In the genomic region with DNA sequence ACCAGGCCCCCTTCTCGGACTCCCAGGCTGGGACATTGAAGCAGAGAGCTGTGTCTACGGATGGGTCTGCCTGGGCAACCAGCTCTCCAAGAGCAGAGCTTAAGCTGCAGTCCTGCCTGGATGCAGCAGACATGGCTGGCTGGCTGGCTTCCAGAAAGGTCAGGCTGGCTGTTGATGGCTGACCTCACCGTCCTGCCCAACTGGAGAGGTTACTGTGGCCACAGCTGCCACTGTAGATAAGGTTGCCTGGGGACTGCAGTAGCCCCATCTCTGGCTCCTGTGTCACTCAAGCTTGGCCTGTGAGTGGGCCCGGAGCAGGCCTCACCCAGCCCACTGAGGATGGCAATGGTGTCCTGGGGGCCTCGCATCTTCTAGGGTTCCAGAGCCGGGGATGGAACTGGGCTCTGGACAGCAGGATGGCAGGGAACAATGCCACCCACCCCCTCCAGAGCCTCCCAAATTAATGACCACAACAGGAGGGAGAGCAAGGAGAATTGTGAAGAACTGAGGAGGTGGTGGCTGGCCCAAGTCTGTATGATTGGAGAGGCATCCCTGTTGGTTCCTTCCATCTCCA, we compare ENCODE assay signal across 8 cellular contexts. TPM values are rescaled to one million over a fixed set of nuclear protein-coding genes. Genes with fewer than 3 reads are reported as not detected.
DNase-seq lines count a peak whose midpoint lies in the region; ATAC-seq and TF ChIP-seq lines count a peak whose summit lies in the region.

No MANE protein-coding gene starts in this region.

- no peaks in the 10 kb centered on the region for H4K20me1 ChIP-seq in SK-N-SH (ENCODE audit: insufficient read depth)

- H3K9ac ChIP-seq in SK-N-SH, result peak overlapping the region; percentile 41
- H3K9ac ChIP-seq in trophoblast cell (ENCODE audit: low read length), result no peak overlapping the region

- no peak overlapping the region for H3K4ac ChIP-seq in trophoblast cell (ENCODE audit: low read depth, low read length)

- H2BK120ac ChIP-seq in trophoblast cell (ENCODE audit: insufficient read depth, low read length, poor library complexity), result no peak overlapping the region

- intact Hi-C loops in cardiac septum (cut with DNase I), result loop anchor here (1.0 kb wide), 1 partner anchor 21 kb away; no protein-coding TSS in a partner anchor

- peak; percentile 37 for TF ChIP-seq RAD21 in SK-N-SH (IDR thresholded peaks at IDR 0.05; ENCODE audit: low read length)

- no peaks in the 10 kb centered on the region for H3K27me3 ChIP-seq in CD4-positive, CD25-positive, alpha-beta regulatory T cell (ENCODE audit: control insufficient read depth, insufficient read depth, low read length)
- H3K27me3 ChIP-seq in SK-N-SH (ENCODE audit: insufficient read depth) (no peaks in the 10 kb centered on the region), trophoblast cell (ENCODE audit: insufficient read depth, low read length) (no peaks in the 10 kb centered on the region)

- H3K4me3 ChIP-seq in CD4-positive, CD25-positive, alpha-beta regulatory T cell (ENCODE audit: low read depth, low read length), result no peak overlapping the region
- H3K4me3 ChIP-seq in SK-N-SH (ENCODE audit: low read depth in 2 of 2, low read length in 1 of 2), result no peak overlapping the region
- H3K4me3 ChIP-seq in trophoblast cell (ENCODE audit: low read depth, low read length), result no peak overlapping the region

- H3K9me2 ChIP-seq in SK-N-SH, result no peaks in the 10 kb centered on the region

- H3K4me1 ChIP-seq in CD4-positive, CD25-positive, alpha-beta regulatory T cell (ENCODE audit: control insufficient read depth, insufficient read depth, low read length, poor library complexity, severe bottlenecking), result peaks cover 30% of the 10 kb centered on the region
- H3K4me1 ChIP-seq in SK-N-SH (ENCODE audit: control insufficient read depth in 1 of 2, insufficient read depth in 2 of 2, low read depth in 1 of 2, low read length in 1 of 2) (peaks cover 13 to 36% of the 10 kb centered on the region in 2 experiments; a peak in 3 of 4 replicates), trophoblast cell (ENCODE audit: control insufficient read depth in 1 of 2, insufficient read depth in 2 of 2, low read length in 2 of 2) (peaks cover 25 to 27% of the 10 kb centered on the region in 2 experiments)

- TF ChIP-seq CTCF in SK-N-SH (IDR thresholded peaks at IDR 0.05), result no peak

- H2BK12ac ChIP-seq in trophoblast cell (ENCODE audit: low read length), result peak overlapping the region; percentile 67

- peaks cover 5% of the 10 kb centered on the region for H3F3A ChIP-seq in SK-N-SH (replicated peaks; ENCODE audit: insufficient read depth)

- H4K8ac ChIP-seq in trophoblast cell (ENCODE audit: low read depth, low read length), result peak overlapping the region; percentile 55

- H3K36me3 ChIP-seq in CD4-positive, CD25-positive, alpha-beta regulatory T cell (ENCODE audit: control insufficient read depth, insufficient read depth, low read length), result no peaks in the 10 kb centered on the region
- H3K36me3 ChIP-seq in SK-N-SH (replicated peaks in 1 of 2; ENCODE audit: control insufficient read depth in 1 of 2, insufficient read depth in 2 of 2, low read length in 1 of 2) (no peaks in the 10 kb centered on the region), trophoblast cell (ENCODE audit: control insufficient read depth in 1 of 2, insufficient read depth in 2 of 2, low read length in 2 of 2) (no peaks in the 10 kb centered on the region)

- peak overlapping the region; percentile 49 for H3K14ac ChIP-seq in trophoblast cell (ENCODE audit: low read length)

- TF ChIP-seq EP300 in SK-N-SH (IDR thresholded peaks at IDR 0.05; ENCODE audit: borderline replicate concordance in 1 of 2, low read depth in 1 of 2, low read length in 1 of 2), result peak in 1 of 2 experiments; percentile 78; a peak in 2 of 4 replicates

- peaks cover 7 to 43% (median 19%) of the 10 kb centered on the region in 4 donors for H3K4me1 Mint-ChIP-seq in CD4-positive, CD25-positive, alpha-beta regulatory T cell

- no peak overlapping the region for H3K23ac ChIP-seq in trophoblast cell (ENCODE audit: low read length)

- no peak overlapping the region for H2BK5ac ChIP-seq in trophoblast cell (ENCODE audit: low read depth, low read length, poor library complexity)

- H3K27ac Mint-ChIP-seq in CD4-positive, CD25-positive, alpha-beta regulatory T cell, result peak overlapping the region in 2 of 3 donors; percentile 51 to 67

- H3K79me2 ChIP-seq in SK-N-SH (ENCODE audit: insufficient read depth), result no peaks in the 10 kb centered on the region
- peaks cover 2% of the 10 kb centered on the region for H3K79me2 ChIP-seq in trophoblast cell (ENCODE audit: control insufficient read depth, insufficient read depth, low read length, poor library complexity)

- H3K9me3 ChIP-seq in CD4-positive, CD25-positive, alpha-beta regulatory T cell (ENCODE audit: control insufficient read depth in 2 of 2, low read length in 2 of 2), result no peaks in the 10 kb centered on the region
- no peaks in the 10 kb centered on the region for H3K9me3 ChIP-seq in SK-N-SH
- no peaks in the 10 kb centered on the region for H3K9me3 ChIP-seq in trophoblast cell (ENCODE audit: insufficient read depth, low read depth, low read length)

- H3K27me3 Mint-ChIP-seq in CD4-positive, CD25-positive, alpha-beta regulatory T cell, result peaks cover 12% of the 10 kb centered on the region

- no peak for DNase-seq in CD4-positive, CD25-positive, alpha-beta regulatory T cell
- DNase-seq in SK-N-SH (peak; percentile 93), cardiac septum (ENCODE audit: low spot score) (peak; percentile 83), trophoblast cell (no peak), DMS114 treated with DMSO at 0.1 percent for 48 hours (lab: John Stamatoyannopoulos, UW; ENCODE audit: unreplicated experiment) (no peak)

- CTCF ChIA-PET in SK-N-SH (lab: Yijun Ruan, JAX), result interaction anchor here (0.6 to 2.4 kb wide), 8 partner anchors 14 to 672 kb away, joined by 3 to 7 read pairs (median 4); no protein-coding TSS in a partner anchor

- peak overlapping the region; percentile 30 for H3K18ac ChIP-seq in trophoblast cell (ENCODE audit: low read length)

- H3K27ac ChIP-seq in CD4-positive, CD25-positive, alpha-beta regulatory T cell (ENCODE audit: insufficient read depth, low read length, poor library complexity, severe bottlenecking), result no peak overlapping the region
- H3K27ac ChIP-seq in SK-N-SH (ENCODE audit: low read depth in 2 of 2, low read length in 1 of 2) (peak overlapping the region; percentile 60 to 97), trophoblast cell (ENCODE audit: low read depth, low read length) (no peak overlapping the region)

- peak overlapping the region in 1 of 4 donors; percentile 60 for H3K4me3 Mint-ChIP-seq in CD4-positive, CD25-positive, alpha-beta regulatory T cell

- H2AK5ac ChIP-seq in trophoblast cell (ENCODE audit: low read length), result peak overlapping the region; percentile 80

- H4K12ac ChIP-seq in trophoblast cell (ENCODE audit: low read depth, low read length), result no peak overlapping the region

- H4K91ac ChIP-seq in trophoblast cell (ENCODE audit: low read depth, low read length), result peak overlapping the region; percentile 65

- WGBS in SK-N-SH (ENCODE audit: low lambda C conversion rate), result 96% methylated on average over 4 of the region's 6 CpGs
- WGBS in trophoblast cell (ENCODE audit: extremely low coverage, insufficient coverage, insufficient read length), result no CpG with 5 or more reads among the region's 6 CpGs

- peaks cover 0 to 1% (median 0%) of the 10 kb centered on the region in 7 donors for H3K9me3 Mint-ChIP-seq in CD4-positive, CD25-positive, alpha-beta regulatory T cell

- H3K79me1 ChIP-seq in trophoblast cell (ENCODE audit: low read length), result peaks cover 14% of the 10 kb centered on the region

- POLR2A ChIA-PET in SK-N-SH (lab: Yijun Ruan, JAX), result interaction anchor here (0.6 to 3.7 kb wide), 14 partner anchors 9 to 617 kb away, joined by 3 to 79 read pairs (median 4); a partner anchor contains a TSS

- H3K36me3 Mint-ChIP-seq in CD4-positive, CD25-positive, alpha-beta regulatory T cell, result no peaks in the 10 kb centered on the region

- H2AFZ ChIP-seq in SK-N-SH (ENCODE audit: low read depth) (peak overlapping the region; percentile 89; the same call in 1 of the 2 replicates), trophoblast cell (ENCODE audit: insufficient read depth, low read length, poor library complexity) (no peak overlapping the region)

- no peak for ATAC-seq in CD4-positive, CD25-positive, alpha-beta regulatory T cell (ENCODE audit: low read depth in 2 of 2)
- ATAC-seq in HG03097 (IDR thresholded peaks at IDR 0.05; ENCODE audit: low FRiP score, unreplicated experiment) (no peak), HG02852 (IDR thresholded peaks at IDR 0.05; ENCODE audit: unreplicated experiment) (no peak), GM19395 (IDR thresholded peaks at IDR 0.05; ENCODE audit: unreplicated experiment) (no peak)

- H3K4me2 ChIP-seq in SK-N-SH (no peak overlapping the region; the same call in 1 of the 2 replicates), trophoblast cell (ENCODE audit: low read length) (no peak overlapping the region)

TF ChIP-seq in SK-N-SH, 30 proteins besides CTCF, POLR2A, EP300 and RAD21 (continues in another document):
- TF ChIP-seq GABPA (IDR thresholded peaks at IDR 0.05; ENCODE audit: low read depth), result no peak
- no peak for TF ChIP-seq TEAD4 (IDR thresholded peaks at IDR 0.05; ENCODE audit: borderline replicate concordance, insufficient read depth)
- TF ChIP-seq MXI1 (IDR thresholded peaks at IDR 0.05; ENCODE audit: low read depth, low read length), result peak; percentile 39
- TF ChIP-seq NRF1 (IDR thresholded peaks at IDR 0.05; ENCODE audit: low read depth, low read length), result no peak
- no peak for TF ChIP-seq POLR2AphosphoS5 (IDR thresholded peaks at IDR 0.05; ENCODE audit: low read depth, low read length)
- no peak for TF ChIP-seq MEF2A (IDR thresholded peaks at IDR 0.05; ENCODE audit: borderline replicate concordance, low read depth)
- peak; percentile 67 for TF ChIP-seq CHD2 (IDR thresholded peaks at IDR 0.05; ENCODE audit: low read length, partially characterized antibody)
- TF ChIP-seq FOXM1 (IDR thresholded peaks at IDR 0.05; ENCODE audit: low read depth), result no peak
- peak; percentile 72 for TF ChIP-seq NFIC (IDR thresholded peaks at IDR 0.05; ENCODE audit: borderline replicate concordance)

RNA-seq across cellular contexts. Expression of a gene that starts 37.0 kb away (rescaled TPM):
- total RNA-seq in CD4-positive, CD25-positive, alpha-beta regulatory T cell, result 195 TPM
- polyA plus RNA-seq in CD4-positive, CD25-positive, alpha-beta regulatory T cell, result 1 to 10 TPM; 1.9 to 3.9 (median 2.5) TPM
- polyA plus RNA-seq in SK-N-SH (2012; rRNA removed), result 30.1 and 41.7 TPM in 2 replicates
- 20.1 and 23.0 TPM in 2 replicates for polyA plus RNA-seq in SK-N-SH (2012; cell fraction: cytosol; rRNA removed)
- 50.5 and 72.9 TPM in 2 replicates for polyA plus RNA-seq in SK-N-SH (2012; cell fraction: nucleus; rRNA removed)
- total RNA-seq in cardiac septum, result 65.4 TPM
- 25.9 and 27.5 TPM in 2 replicates for polyA plus RNA-seq in trophoblast cell (2013)

Comparison
In these comparisons a context has a peak if more than half of its experiments do, and no peak if none do; other contexts are left out.
1. DNase-seq: peak in SK-N-SH (single experiment) and cardiac septum (single experiment); none in CD4-positive, CD25-positive, alpha-beta regulatory T cell (0 of 3), trophoblast cell (0 of 2) and DMS114 treated with DMSO at 0.1 percent for 48 hours (single experiment).
2. H3K27ac ChIP-seq: peak in SK-N-SH (2 of 2); none in CD4-positive, CD25-positive, alpha-beta regulatory T cell (single experiment) and trophoblast cell (single experiment).